ENCODE assay signal across 8 cellular contexts in genomic region chr16:71882505-71883192, GRCh38. TPM values are rescaled to one million over a fixed set of nuclear protein-coding genes. Genes with fewer than 3 reads are reported as not detected.
DNase-seq lines count a peak whose midpoint lies in the region; ATAC-seq, FAIRE-seq and TF ChIP-seq lines count a peak whose summit lies in the region.

No MANE protein-coding gene starts in this region.

- peaks cover 6 to 20% (median 17%) of the 10 kb centered on the region in 3 donors for H3K27me3 Mint-ChIP-seq in immature natural killer cell (ENCODE audit: low read depth in 3 of 3)

- peaks cover 6% of the 10 kb centered on the region for H3K4me1 ChIP-seq in smooth muscle cell (ENCODE audit: low read depth)

- H3K4me3 ChIP-seq in GM12865 (ENCODE audit: low read depth, low read length) (peak overlapping the region; percentile 91), bronchial epithelial cell (ENCODE audit: low read depth, low read length) (peak overlapping the region; percentile 73), smooth muscle cell (peak overlapping the region; percentile 100)

- H4K20me1 ChIP-seq in smooth muscle cell (ENCODE audit: low read depth), result peaks cover 12% of the 10 kb centered on the region

- H3K4me1 Mint-ChIP-seq in immature natural killer cell, result peaks cover 48 to 56% of the 10 kb centered on the region in 2 donors

- ATAC-seq in HG02678 (IDR thresholded peaks at IDR 0.05; ENCODE audit: unreplicated experiment), result peak; percentile 42

- peak overlapping the region; percentile 93 for H3K27ac ChIP-seq in VCaP
- peak overlapping the region; percentile 80 for H3K27ac ChIP-seq in smooth muscle cell (ENCODE audit: low read depth)

- H3K79me2 ChIP-seq in smooth muscle cell (ENCODE audit: low read depth), result no peaks in the 10 kb centered on the region

- H3K36me3 Mint-ChIP-seq in immature natural killer cell, result peaks cover 7 to 14% (median 8%) of the 10 kb centered on the region in 3 donors

- H3F3A ChIP-seq in smooth muscle cell (ENCODE audit: low read depth), result peaks cover 9% of the 10 kb centered on the region

- 7% methylated on average over 10 of the region's 10 CpGs for WGBS in smooth muscle cell (ENCODE audit: low lambda C conversion rate)

- peak overlapping the region; percentile 95 for H2AFZ ChIP-seq in smooth muscle cell (ENCODE audit: low read depth)

- TF ChIP-seq CTCF in GM12865 (IDR thresholded peaks at IDR 0.05; ENCODE audit: insufficient read depth, low read depth, low read length, missing control alignments) (peak; percentile 75), VCaP (conservative IDR thresholded peaks at IDR 0.05) (peak; percentile 80), bronchial epithelial cell (IDR thresholded peaks at IDR 0.05; ENCODE audit: insufficient read depth, low read length, severe bottlenecking) (peak; percentile 70), smooth muscle cell (IDR thresholded peaks at IDR 0.05; ENCODE audit: borderline replicate concordance, insufficient read depth, poor library complexity, severe bottlenecking) (peak; percentile 78)

- H3K27me3 ChIP-seq in bronchial epithelial cell (ENCODE audit: control insufficient read depth, insufficient read depth, low read length), result no peaks in the 10 kb centered on the region
- no peaks in the 10 kb centered on the region for H3K27me3 ChIP-seq in smooth muscle cell (ENCODE audit: low read depth)

- DNase-seq in GM12865 (ENCODE audit: low read depth), result peak; percentile 94
- peak; percentile 20 for DNase-seq in NCI-H2107 (lab: John Stamatoyannopoulos, UW)
- peak; percentile 84 for DNase-seq in bronchial epithelial cell (ENCODE audit: low read depth)
- DNase-seq in immature natural killer cell, result peak; percentile 73 to 78 (median 76)
- peak; percentile 5 for DNase-seq in smooth muscle cell (lab: John Stamatoyannopoulos, UW; ENCODE audit: unreplicated experiment)
- no peak for DNase-seq in NCI-H1048 (lab: John Stamatoyannopoulos, UW)

- no peak overlapping the region for H3K9ac ChIP-seq in smooth muscle cell (ENCODE audit: low read depth)

- no peaks in the 10 kb centered on the region for H3K9me3 Mint-ChIP-seq in immature natural killer cell

- no peak for FAIRE-seq in bronchial epithelial cell (lab: Jason Lieb, UNC)

- no peaks in the 10 kb centered on the region for H3K9me3 ChIP-seq in smooth muscle cell (replicated peaks; ENCODE audit: low read depth)

- H3K27ac Mint-ChIP-seq in immature natural killer cell, result peak overlapping the region; percentile 84 to 92 (median 90)

- peaks cover 3% of the 10 kb centered on the region for H3K36me3 ChIP-seq in bronchial epithelial cell (ENCODE audit: control insufficient read depth, insufficient read depth, low read length)
- H3K36me3 ChIP-seq in smooth muscle cell (ENCODE audit: low read depth), result peaks cover 3% of the 10 kb centered on the region

- H3K4me3 Mint-ChIP-seq in immature natural killer cell, result peak overlapping the region; percentile 79 to 93 (median 87)

- H3K4me2 ChIP-seq in smooth muscle cell, result peak overlapping the region; percentile 93

RNA-seq across cellular contexts. Expression of gene ZNF821, which starts 1.3 kb away (rescaled TPM):
- total RNA-seq in bronchial epithelial cell (8.2 and 9.5 TPM in 2 replicates), smooth muscle cell (12.0 and 25.4 TPM in 2 replicates)
- polyA plus RNA-seq in immature natural killer cell (10 to 100 TPM in 2 of 3 donors, 1 to 10 TPM in 1; 9.3 to 12.6 (median 12.2) TPM), smooth muscle cell (17.5 and 17.8 TPM in 2 replicates)

RNA-seq across cellular contexts. Expression of gene IST1, which starts 12.7 kb away (rescaled TPM):
- total RNA-seq in bronchial epithelial cell, result 147 and 157 TPM in 2 replicates
- 100 to 1,000 TPM in 2 of 3 donors, 10 to 100 TPM in 1; 98.3 to 171 (median 141) TPM for polyA plus RNA-seq in immature natural killer cell
- total RNA-seq in smooth muscle cell, result 220 and 247 TPM in 2 replicates
- 125 and 148 TPM in 2 replicates for polyA plus RNA-seq in smooth muscle cell

RNA-seq across cellular contexts. Expression of gene ATXN1L, which starts 36.9 kb away (rescaled TPM):
- total RNA-seq in bronchial epithelial cell, result 9.2 and 12.9 TPM in 2 replicates
- 10 to 100 TPM in 1 of 3 donors, 1 to 10 TPM in 2; 9.6 to 18.6 (median 9.8) TPM for polyA plus RNA-seq in immature natural killer cell
- 14.8 and 17.6 TPM in 2 replicates for total RNA-seq in smooth muscle cell
- 6.7 and 7.4 TPM in 2 replicates for polyA plus RNA-seq in smooth muscle cell
